In genomic region chr11:18588297-18589252, GRCh38 we compare ENCODE assay signal across 8 cellular contexts.
A peak's percentile ranks its signal among the peaks of the same experiment; 100 is the strongest.
DNase-seq lines count a peak whose midpoint lies in the region; ATAC-seq and TF ChIP-seq lines count a peak whose summit lies in the region.

Gene UEVLD, minus strand, starts transcription at chr11:18588734. Its CDS starts 80 bp downstream, at chr11:18588654.

- TF ChIP-seq POLR2A in GM19099 (IDR thresholded peaks at IDR 0.05; ENCODE audit: extremely low read depth, insufficient read length, low read depth) = peak; percentile 80

- no peaks in the 10 kb centered on the region for H3K9me3 ChIP-seq in BLaER1

- H3K27ac ChIP-seq in BLaER1 = peak within 1 kb of the TSS; percentile 76

- DNase-seq in NOMO-1 (lab: John Stamatoyannopoulos, UW; ENCODE audit: unreplicated experiment in 2 of 2) (peak; percentile 45 to 63), activated T-cell treated with anti-CD3 and anti-CD28 coated beads for 1 hour (ENCODE audit: low read depth) (peak; percentile 37), epithelial cell of esophagus (ENCODE audit: low read depth) (peak; percentile 91), midbrain (lab: John Stamatoyannopoulos, UW) (peak; percentile 89)
- DNase-seq in stimulated activated CD8-positive, alpha-beta memory T cell treated with anti-CD3 and anti-CD28 coated beads, Interleukin-15, amount 100 ng/mL, for 4 hours (ENCODE audit: low read depth in 2 of 2) = peak; percentile 22 to 43

- H3K9ac ChIP-seq in BLaER1 = peak within 1 kb of the TSS; percentile 84

- ATAC-seq in HG03432 (IDR thresholded peaks at IDR 0.05; ENCODE audit: unreplicated experiment) = peak; percentile 83

- H3K36me3 ChIP-seq in BLaER1 = no peaks in the 10 kb centered on the region; the same call in 1 of the 2 replicates

- no peak for TF ChIP-seq CTCF in epithelial cell of esophagus (IDR thresholded peaks at IDR 0.05; ENCODE audit: insufficient read depth, low read depth, low read length, missing control alignments)

- H3K4me3 ChIP-seq in BLaER1 = peak within 1 kb of the TSS; percentile 89
- peak within 1 kb of the TSS; percentile 86 for H3K4me3 ChIP-seq in epithelial cell of esophagus (ENCODE audit: low read length)

- peaks cover 34% of the 10 kb centered on the region for H3K4me1 ChIP-seq in BLaER1

- peak within 1 kb of the TSS; percentile 87 for H3K4me2 ChIP-seq in BLaER1

- no peaks in the 10 kb centered on the region for H3K27me3 ChIP-seq in BLaER1

- H4K20me1 ChIP-seq in BLaER1 = no peaks in the 10 kb centered on the region

Comparison
In these comparisons a context has a peak if more than half of its experiments do, and no peak if none do; other contexts are left out.
1. Peak in every context shown above with its lines: DNase-seq, ATAC-seq, H3K4me3 ChIP-seq and H3K27ac ChIP-seq.
2. DNase-seq: peak in every context shown above with its lines; median percentile 91 in epithelial cell of esophagus; 89 in midbrain; 54 in NOMO-1; 37 in activated T-cell treated with anti-CD3 and anti-CD28 coated beads for 1 hour; 32 in stimulated activated CD8-positive, alpha-beta memory T cell treated with anti-CD3 and anti-CD28 coated beads, Interleukin-15, amount 100 ng/mL, for 4 hours.